In genomic region chr17:35630530-35631148, GRCh38 we compare ENCODE assay signal across 2 cellular contexts.
TF ChIP-seq lines count a peak whose summit lies in the region.

No MANE protein-coding gene starts in this region.

TF ChIP-seq in HCT116, 20 proteins besides CTCF, POLR2A, EP300 and RAD21 (continued from another document):
- TF ChIP-seq EZH2phosphoT487 (IDR thresholded peaks at IDR 0.05; ENCODE audit: borderline replicate concordance) (no peak), ELF1 (IDR thresholded peaks at IDR 0.05; ENCODE audit: borderline replicate concordance, low read depth) (no peak), SP1 (IDR thresholded peaks at IDR 0.05; ENCODE audit: low read depth) (peak; percentile 39; the same call in 1 of the 2 replicates), ZNF274 (IDR thresholded peaks at IDR 0.05; ENCODE audit: low read depth, low read length) (no peak), SRF (IDR thresholded peaks at IDR 0.05; ENCODE audit: low read depth) (no peak), CEBPB (IDR thresholded peaks at IDR 0.05; ENCODE audit: low read depth) (no peak), TCF7L2 (IDR thresholded peaks at IDR 0.05; ENCODE audit: borderline replicate concordance, extremely low read depth, insufficient read depth, insufficient read length) (no peak), JUND (IDR thresholded peaks at IDR 0.05) (peak; percentile 44; the same call in 1 of the 2 replicates), EGR1 (IDR thresholded peaks at IDR 0.05; ENCODE audit: low read depth) (no peak), YY1 (IDR thresholded peaks at IDR 0.05; ENCODE audit: extremely low read depth, insufficient replicate concordance, low read depth, low read length) (no peak), EZH2 (IDR thresholded peaks at IDR 0.05) (no peak), ZBTB33 (IDR thresholded peaks at IDR 0.05; ENCODE audit: extremely low read depth, insufficient replicate concordance, low read length) (no peak), POLR2AphosphoS5 (IDR thresholded peaks at IDR 0.05; ENCODE audit: low read depth, low read length) (no peak), CBX3 (IDR thresholded peaks at IDR 0.05; ENCODE audit: low read depth) (no peak), SIN3A (IDR thresholded peaks at IDR 0.05; ENCODE audit: low read depth) (no peak), ZFX (IDR thresholded peaks at IDR 0.05) (no peak), FOSL1 (IDR thresholded peaks at IDR 0.05; ENCODE audit: low read depth) (peak; percentile 56; the same call in 1 of the 2 replicates)
- TF ChIP-seq, protein P1, sequence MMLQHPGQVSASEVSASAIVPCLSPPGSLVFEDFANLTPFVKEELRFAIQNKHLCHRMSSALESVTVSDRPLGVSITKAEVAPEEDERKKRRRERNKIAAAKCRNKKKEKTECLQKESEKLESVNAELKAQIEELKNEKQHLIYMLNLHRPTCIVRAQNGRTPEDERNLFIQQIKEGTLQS (IDR thresholded peaks at IDR 0.05), result no peak
- TF ChIP-seq, protein P2, sequence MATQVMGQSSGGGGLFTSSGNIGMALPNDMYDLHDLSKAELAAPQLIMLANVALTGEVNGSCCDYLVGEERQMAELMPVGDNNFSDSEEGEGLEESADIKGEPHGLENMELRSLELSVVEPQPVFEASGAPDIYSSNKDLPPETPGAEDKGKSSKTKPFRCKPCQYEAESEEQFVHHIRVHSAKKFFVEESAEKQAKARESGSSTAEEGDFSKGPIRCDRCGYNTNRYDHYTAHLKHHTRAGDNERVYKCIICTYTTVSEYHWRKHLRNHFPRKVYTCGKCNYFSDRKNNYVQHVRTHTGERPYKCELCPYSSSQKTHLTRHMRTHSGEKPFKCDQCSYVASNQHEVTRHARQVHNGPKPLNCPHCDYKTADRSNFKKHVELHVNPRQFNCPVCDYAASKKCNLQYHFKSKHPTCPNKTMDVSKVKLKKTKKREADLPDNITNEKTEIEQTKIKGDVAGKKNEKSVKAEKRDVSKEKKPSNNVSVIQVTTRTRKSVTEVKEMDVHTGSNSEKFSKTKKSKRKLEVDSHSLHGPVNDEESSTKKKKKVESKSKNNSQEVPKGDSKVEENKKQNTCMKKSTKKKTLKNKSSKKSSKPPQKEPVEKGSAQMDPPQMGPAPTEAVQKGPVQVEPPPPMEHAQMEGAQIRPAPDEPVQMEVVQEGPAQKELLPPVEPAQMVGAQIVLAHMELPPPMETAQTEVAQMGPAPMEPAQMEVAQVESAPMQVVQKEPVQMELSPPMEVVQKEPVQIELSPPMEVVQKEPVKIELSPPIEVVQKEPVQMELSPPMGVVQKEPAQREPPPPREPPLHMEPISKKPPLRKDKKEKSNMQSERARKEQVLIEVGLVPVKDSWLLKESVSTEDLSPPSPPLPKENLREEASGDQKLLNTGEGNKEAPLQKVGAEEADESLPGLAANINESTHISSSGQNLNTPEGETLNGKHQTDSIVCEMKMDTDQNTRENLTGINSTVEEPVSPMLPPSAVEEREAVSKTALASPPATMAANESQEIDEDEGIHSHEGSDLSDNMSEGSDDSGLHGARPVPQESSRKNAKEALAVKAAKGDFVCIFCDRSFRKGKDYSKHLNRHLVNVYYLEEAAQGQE (IDR thresholded peaks at IDR 0.05; ENCODE audit: low read depth), result no peak

TF ChIP-seq in HEK293T, 16 proteins besides CTCF, POLR2A, EP300 and RAD21 (continued from another document):
- TF ChIP-seq LEF1 (IDR thresholded peaks at IDR 0.05; ENCODE audit: borderline replicate concordance) (no peak), SUZ12 (IDR thresholded peaks at IDR 0.05) (no peak), BHLHE40 (IDR thresholded peaks at IDR 0.05; ENCODE audit: borderline replicate concordance) (no peak), NFRKB (IDR thresholded peaks at IDR 0.05) (no peak), FOXK2 (IDR thresholded peaks at IDR 0.05) (no peak)
